1 cellular context compared by ENCODE assay signal in the genomic region with DNA sequence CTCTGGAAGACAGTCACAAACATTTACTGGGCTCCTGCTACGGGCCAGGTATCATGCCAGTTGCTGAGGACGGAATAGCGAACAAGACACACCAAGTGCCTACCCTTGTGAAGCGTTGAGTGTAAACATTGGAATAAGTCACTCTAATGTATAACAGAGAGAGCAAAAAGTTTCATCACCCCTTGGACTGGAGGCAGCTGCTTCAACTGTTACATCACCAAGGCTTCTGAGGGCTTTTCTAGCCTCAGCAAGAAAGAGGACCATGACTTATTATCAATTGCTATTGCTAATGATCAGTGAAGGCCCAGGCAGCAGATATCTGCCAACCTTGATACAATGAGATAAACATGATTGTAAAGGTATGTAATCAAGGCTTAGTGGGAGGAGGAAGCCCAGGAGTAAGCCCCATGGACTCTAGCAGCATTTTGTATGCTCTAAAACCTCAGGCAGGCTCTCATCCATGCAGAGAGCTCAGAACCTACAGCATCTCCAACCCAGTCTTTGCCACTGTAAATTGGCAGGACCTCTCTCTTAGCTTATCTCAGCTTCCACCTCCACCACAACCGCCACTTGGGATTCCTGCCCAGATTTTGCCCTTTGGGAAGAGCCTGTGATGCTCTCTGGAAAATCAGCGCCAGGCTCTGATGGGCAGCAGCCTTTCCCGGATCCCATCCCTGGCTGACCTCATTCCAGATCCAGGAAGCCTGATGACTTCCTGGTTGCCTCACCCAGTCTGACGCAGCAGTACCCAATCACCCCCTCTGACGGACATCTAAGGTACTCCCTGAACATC.
TF ChIP-seq lines count a peak whose summit lies in the region.

No MANE protein-coding gene starts in this region.

TF ChIP-seq in HepG2, 621 proteins besides CTCF, POLR2A, EP300 and RAD21:
- TF ChIP-seq, protein P1, sequence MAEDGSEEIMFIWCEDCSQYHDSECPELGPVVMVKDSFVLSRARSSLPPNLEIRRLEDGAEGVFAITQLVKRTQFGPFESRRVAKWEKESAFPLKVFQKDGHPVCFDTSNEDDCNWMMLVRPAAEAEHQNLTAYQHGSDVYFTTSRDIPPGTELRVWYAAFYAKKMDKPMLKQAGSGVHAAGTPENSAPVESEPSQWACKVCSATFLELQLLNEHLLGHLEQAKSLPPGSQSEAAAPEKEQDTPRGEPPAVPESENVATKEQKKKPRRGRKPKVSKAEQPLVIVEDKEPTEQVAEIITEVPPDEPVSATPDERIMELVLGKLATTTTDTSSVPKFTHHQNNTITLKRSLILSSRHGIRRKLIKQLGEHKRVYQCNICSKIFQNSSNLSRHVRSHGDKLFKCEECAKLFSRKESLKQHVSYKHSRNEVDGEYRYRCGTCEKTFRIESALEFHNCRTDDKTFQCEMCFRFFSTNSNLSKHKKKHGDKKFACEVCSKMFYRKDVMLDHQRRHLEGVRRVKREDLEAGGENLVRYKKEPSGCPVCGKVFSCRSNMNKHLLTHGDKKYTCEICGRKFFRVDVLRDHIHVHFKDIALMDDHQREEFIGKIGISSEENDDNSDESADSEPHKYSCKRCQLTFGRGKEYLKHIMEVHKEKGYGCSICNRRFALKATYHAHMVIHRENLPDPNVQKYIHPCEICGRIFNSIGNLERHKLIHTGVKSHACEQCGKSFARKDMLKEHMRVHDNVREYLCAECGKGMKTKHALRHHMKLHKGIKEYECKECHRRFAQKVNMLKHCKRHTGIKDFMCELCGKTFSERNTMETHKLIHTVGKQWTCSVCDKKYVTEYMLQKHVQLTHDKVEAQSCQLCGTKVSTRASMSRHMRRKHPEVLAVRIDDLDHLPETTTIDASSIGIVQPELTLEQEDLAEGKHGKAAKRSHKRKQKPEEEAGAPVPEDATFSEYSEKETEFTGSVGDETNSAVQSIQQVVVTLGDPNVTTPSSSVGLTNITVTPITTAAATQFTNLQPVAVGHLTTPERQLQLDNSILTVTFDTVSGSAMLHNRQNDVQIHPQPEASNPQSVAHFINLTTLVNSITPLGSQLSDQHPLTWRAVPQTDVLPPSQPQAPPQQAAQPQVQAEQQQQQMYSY (CRISPR knock-in tag; IDR thresholded peaks at IDR 0.05), result peak; percentile 55; the same call in 1 of the 2 replicates
- TF ChIP-seq, protein P2, sequence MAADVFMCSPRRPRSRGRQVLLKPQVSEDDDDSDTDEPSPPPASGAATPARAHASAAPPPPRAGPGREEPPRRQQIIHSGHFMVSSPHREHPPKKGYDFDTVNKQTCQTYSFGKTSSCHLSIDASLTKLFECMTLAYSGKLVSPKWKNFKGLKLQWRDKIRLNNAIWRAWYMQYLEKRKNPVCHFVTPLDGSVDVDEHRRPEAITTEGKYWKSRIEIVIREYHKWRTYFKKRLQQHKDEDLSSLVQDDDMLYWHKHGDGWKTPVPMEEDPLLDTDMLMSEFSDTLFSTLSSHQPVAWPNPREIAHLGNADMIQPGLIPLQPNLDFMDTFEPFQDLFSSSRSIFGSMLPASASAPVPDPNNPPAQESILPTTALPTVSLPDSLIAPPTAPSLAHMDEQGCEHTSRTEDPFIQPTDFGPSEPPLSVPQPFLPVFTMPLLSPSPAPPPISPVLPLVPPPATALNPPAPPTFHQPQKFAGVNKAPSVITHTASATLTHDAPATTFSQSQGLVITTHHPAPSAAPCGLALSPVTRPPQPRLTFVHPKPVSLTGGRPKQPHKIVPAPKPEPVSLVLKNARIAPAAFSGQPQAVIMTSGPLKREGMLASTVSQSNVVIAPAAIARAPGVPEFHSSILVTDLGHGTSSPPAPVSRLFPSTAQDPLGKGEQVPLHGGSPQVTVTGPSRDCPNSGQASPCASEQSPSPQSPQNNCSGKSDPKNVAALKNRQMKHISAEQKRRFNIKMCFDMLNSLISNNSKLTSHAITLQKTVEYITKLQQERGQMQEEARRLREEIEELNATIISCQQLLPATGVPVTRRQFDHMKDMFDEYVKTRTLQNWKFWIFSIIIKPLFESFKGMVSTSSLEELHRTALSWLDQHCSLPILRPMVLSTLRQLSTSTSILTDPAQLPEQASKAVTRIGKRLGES (CRISPR knock-in tag; IDR thresholded peaks at IDR 0.05; ENCODE audit: borderline replicate concordance), result no peak
- no peak for TF ChIP-seq ZFAT (CRISPR knock-in tag; conservative IDR thresholded peaks at IDR 0.05)
- no peak for TF ChIP-seq NKX3-1 (CRISPR knock-in tag; IDR thresholded peaks at IDR 0.05)
- no peak for TF ChIP-seq CHD4 (IDR thresholded peaks at IDR 0.05; ENCODE audit: borderline replicate concordance, low read length)
TF ChIP-seq in HepG2: peak in this region for 1.
